Comparison of ENCODE assay signal across 1 cellular context in genomic region chr7:152553671-152554317, GRCh38.
TF ChIP-seq lines count a peak whose summit lies in the region.

No MANE protein-coding gene starts in this region.

TF ChIP-seq in K562, 482 proteins besides CTCF, POLR2A, EP300 and RAD21 (continued from another document and continues in another):
- TF ChIP-seq MGA (IDR thresholded peaks at IDR 0.05) = peak; percentile 67
- no peak for TF ChIP-seq ZNF584 (CRISPR knock-in tag; IDR thresholded peaks at IDR 0.05; ENCODE audit: low read depth)
- TF ChIP-seq HNRNPH1 (optimal IDR thresholded peaks at IDR 0.05; ENCODE audit: low read depth, low read length) = no peak
- no peak for TF ChIP-seq CAMTA2 (CRISPR knock-in tag; conservative IDR thresholded peaks at IDR 0.05)
- no peak for TF ChIP-seq ZKSCAN3 (CRISPR knock-in tag; IDR thresholded peaks at IDR 0.05)
- TF ChIP-seq, protein P1, sequence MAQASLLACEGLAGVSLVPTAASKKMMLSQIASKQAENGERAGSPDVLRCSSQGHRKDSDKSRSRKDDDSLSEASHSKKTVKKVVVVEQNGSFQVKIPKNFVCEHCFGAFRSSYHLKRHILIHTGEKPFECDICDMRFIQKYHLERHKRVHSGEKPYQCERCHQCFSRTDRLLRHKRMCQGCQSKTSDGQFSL (CRISPR knock-in tag; IDR thresholded peaks at IDR 0.05) = peak; percentile 32; the same call in 1 of the 2 replicates
- TF ChIP-seq, protein P1 (tag; IDR thresholded peaks at IDR 0.05) = peak in 1 of 2 experiments; percentile 96; a peak in 2 of 4 replicates
- TF ChIP-seq, protein P2, sequence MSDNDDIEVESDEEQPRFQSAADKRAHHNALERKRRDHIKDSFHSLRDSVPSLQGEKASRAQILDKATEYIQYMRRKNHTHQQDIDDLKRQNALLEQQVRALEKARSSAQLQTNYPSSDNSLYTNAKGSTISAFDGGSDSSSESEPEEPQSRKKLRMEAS (CRISPR knock-in tag; IDR thresholded peaks at IDR 0.05) = no peak
- TF ChIP-seq ZFP36 (IDR thresholded peaks at IDR 0.05; ENCODE audit: low read depth, low read length, partially characterized antibody) = no peak
- TF ChIP-seq EGR1 (conservative IDR thresholded peaks at IDR 0.05) = no peak
- no peak for TF ChIP-seq CREB1 (IDR thresholded peaks at IDR 0.05)
- no peak for TF ChIP-seq CREB1 (CRISPR knock-in tag; IDR thresholded peaks at IDR 0.05)
- TF ChIP-seq ZNF830 (CRISPR knock-in tag; IDR thresholded peaks at IDR 0.05) = no peak
- no peak for TF ChIP-seq HNRNPUL1 (IDR thresholded peaks at IDR 0.05; ENCODE audit: low read length)
- TF ChIP-seq, protein P3, sequence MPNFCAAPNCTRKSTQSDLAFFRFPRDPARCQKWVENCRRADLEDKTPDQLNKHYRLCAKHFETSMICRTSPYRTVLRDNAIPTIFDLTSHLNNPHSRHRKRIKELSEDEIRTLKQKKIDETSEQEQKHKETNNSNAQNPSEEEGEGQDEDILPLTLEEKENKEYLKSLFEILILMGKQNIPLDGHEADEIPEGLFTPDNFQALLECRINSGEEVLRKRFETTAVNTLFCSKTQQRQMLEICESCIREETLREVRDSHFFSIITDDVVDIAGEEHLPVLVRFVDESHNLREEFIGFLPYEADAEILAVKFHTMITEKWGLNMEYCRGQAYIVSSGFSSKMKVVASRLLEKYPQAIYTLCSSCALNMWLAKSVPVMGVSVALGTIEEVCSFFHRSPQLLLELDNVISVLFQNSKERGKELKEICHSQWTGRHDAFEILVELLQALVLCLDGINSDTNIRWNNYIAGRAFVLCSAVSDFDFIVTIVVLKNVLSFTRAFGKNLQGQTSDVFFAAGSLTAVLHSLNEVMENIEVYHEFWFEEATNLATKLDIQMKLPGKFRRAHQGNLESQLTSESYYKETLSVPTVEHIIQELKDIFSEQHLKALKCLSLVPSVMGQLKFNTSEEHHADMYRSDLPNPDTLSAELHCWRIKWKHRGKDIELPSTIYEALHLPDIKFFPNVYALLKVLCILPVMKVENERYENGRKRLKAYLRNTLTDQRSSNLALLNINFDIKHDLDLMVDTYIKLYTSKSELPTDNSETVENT (CRISPR knock-in tag; IDR thresholded peaks at IDR 0.05) = no peak
- TF ChIP-seq HMGXB4 (CRISPR knock-in tag; IDR thresholded peaks at IDR 0.05) = no peak
- peak; percentile 63 for TF ChIP-seq L3MBTL2 (IDR thresholded peaks at IDR 0.05)
- TF ChIP-seq ELF2 (CRISPR knock-in tag; IDR thresholded peaks at IDR 0.05) = no peak
- no peak for TF ChIP-seq HIVEP1 (CRISPR knock-in tag; IDR thresholded peaks at IDR 0.05)
- peak; percentile 38; the same call in 1 of the 2 replicates for TF ChIP-seq ZBTB2 (IDR thresholded peaks at IDR 0.05)
- TF ChIP-seq TRIM24 (IDR thresholded peaks at IDR 0.05) = 0 out of 4 replicates have a peak, but pooled peaks of 1 of the 2 experiments have one; percentile 17
- TF ChIP-seq POLR3A (IDR thresholded peaks at IDR 0.05; ENCODE audit: borderline replicate concordance, extremely low read depth, insufficient read depth, insufficient read length) = no peak
- TF ChIP-seq STAT5B (CRISPR knock-in tag; IDR thresholded peaks at IDR 0.05) = no peak
- no peak for TF ChIP-seq TOE1 (IDR thresholded peaks at IDR 0.05; ENCODE audit: borderline replicate concordance)
- TF ChIP-seq TOE1 (CRISPR knock-in tag; IDR thresholded peaks at IDR 0.05; ENCODE audit: borderline replicate concordance, low read depth) = no peak
- no peak for TF ChIP-seq ZFP1 (CRISPR knock-in tag; IDR thresholded peaks at IDR 0.05)
- peak in 1 of 2 experiments; percentile 19 for TF ChIP-seq E2F6 (IDR thresholded peaks at IDR 0.05; ENCODE audit: borderline replicate concordance in 1 of 2, extremely low read depth in 1 of 2, insufficient read depth in 1 of 2, insufficient read length in 1 of 2, low read depth in 1 of 2, low read length in 1 of 2, poor library complexity in 1 of 2, severe bottlenecking in 1 of 2)
- TF ChIP-seq YBX1 (IDR thresholded peaks at IDR 0.05) = no peak
- no peak for TF ChIP-seq SMC3 (conservative IDR thresholded peaks at IDR 0.05; ENCODE audit: insufficient read depth, low read depth, low read length)
- peak; percentile 64; the same call in 1 of the 2 replicates for TF ChIP-seq LARP7 (IDR thresholded peaks at IDR 0.05)
- TF ChIP-seq MCM2 (IDR thresholded peaks at IDR 0.05; ENCODE audit: low read depth) = no peak
- TF ChIP-seq KDM4B (IDR thresholded peaks at IDR 0.05; ENCODE audit: borderline replicate concordance in 2 of 2, low read depth in 1 of 2) = no peak
